Comparison of ENCODE assay signal across 13 cellular contexts in genomic region chr10:75042292-75042974, GRCh38.
DNase-seq lines count a peak whose midpoint lies in the region; ATAC-seq and TF ChIP-seq lines count a peak whose summit lies in the region.
"Had no signal": no experiment of that assay in that cellular context is flagged by ENCODE, and none has a peak within 500 bp of the region (broad histone marks: within the 10 kb centered on the region; RNA-seq: fewer than 3 reads in every experiment).

No MANE protein-coding gene starts in this region.

- H3K36me3 Mint-ChIP-seq in activated CD8-positive, alpha-beta memory T cell treated with anti-CD3 and anti-CD28 coated beads, Interleukin-2, amount 10 ng/mL, durations not matched to agents 7 days and 5 days, result no peaks in the 10 kb centered on the region

- H2AFZ ChIP-seq in SK-N-SH (ENCODE audit: low read depth) (no peak overlapping the region), fibroblast of lung (ENCODE audit: low read length) (no peak overlapping the region)

- H3K4me3 ChIP-seq in SK-N-SH (ENCODE audit: low read depth in 2 of 2, low read length in 1 of 2) (no peak overlapping the region), fibroblast of lung (replicated peaks in 1 of 4; ENCODE audit: control extremely low read depth in 1 of 4, insufficient read depth in 1 of 4, low read depth in 3 of 4, low read length in 4 of 4) (no peak overlapping the region)
- H3K4me3 ChIP-seq: lung, skin epidermis had no signal

- H3K27me3 ChIP-seq in SK-N-SH (ENCODE audit: insufficient read depth), result no peaks in the 10 kb centered on the region
- no peaks in the 10 kb centered on the region for H3K27me3 ChIP-seq in fibroblast of lung (ENCODE audit: control insufficient read depth, insufficient read depth, low read length)
- H3K27me3 ChIP-seq: BE2C had no signal

- POLR2A ChIA-PET in SK-N-SH (lab: Yijun Ruan, JAX), result no interaction called here

- H3K9ac ChIP-seq in SK-N-SH (no peak overlapping the region), fibroblast of lung (ENCODE audit: insufficient read depth, low read length) (no peak overlapping the region)
- H3K9ac ChIP-seq: KMS-11 had no signal

- H4K20me1 ChIP-seq in SK-N-SH (ENCODE audit: insufficient read depth) (no peaks in the 10 kb centered on the region), fibroblast of lung (ENCODE audit: control insufficient read depth, extremely low read depth, insufficient read depth, low read length) (no peaks in the 10 kb centered on the region)

- H3K9me3 Mint-ChIP-seq in activated CD8-positive, alpha-beta memory T cell treated with anti-CD3 and anti-CD28 coated beads, Interleukin-2, amount 10 ng/mL, durations not matched to agents 7 days and 5 days (ENCODE audit: low read depth), result no peaks in the 10 kb centered on the region

- H3K36me3 ChIP-seq in SK-N-SH (replicated peaks in 1 of 2; ENCODE audit: control insufficient read depth in 1 of 2, insufficient read depth in 2 of 2, low read length in 1 of 2) (no peaks in the 10 kb centered on the region), fibroblast of lung (ENCODE audit: control insufficient read depth, insufficient read depth, low read length) (no peaks in the 10 kb centered on the region)
- H3K36me3 ChIP-seq: BE2C had no signal

- peaks cover 0 to 15% of the 10 kb centered on the region in 2 experiments; a peak in 2 of 4 replicates for H3K4me1 ChIP-seq in SK-N-SH (ENCODE audit: control insufficient read depth in 1 of 2, insufficient read depth in 2 of 2, low read depth in 1 of 2, low read length in 1 of 2)
- no peaks in the 10 kb centered on the region for H3K4me1 ChIP-seq in fibroblast of lung (ENCODE audit: control insufficient read depth, extremely low read depth, insufficient read depth, low read length)
- H3K4me1 ChIP-seq: BE2C had no signal

- H3F3A ChIP-seq in SK-N-SH (replicated peaks; ENCODE audit: insufficient read depth), result no peaks in the 10 kb centered on the region

- WGBS in SK-N-SH (ENCODE audit: low lambda C conversion rate), result 100% methylated on average over 1 of the region's 1 CpG

- no peak for TF ChIP-seq RAD21 in SK-N-SH (IDR thresholded peaks at IDR 0.05; ENCODE audit: low read length)

- TF ChIP-seq EP300 in SK-N-SH (IDR thresholded peaks at IDR 0.05; ENCODE audit: borderline replicate concordance in 1 of 2, low read depth in 1 of 2, low read length in 1 of 2), result no peak

- TF ChIP-seq CTCF in SK-N-SH (IDR thresholded peaks at IDR 0.05), result no peak
- no peak for TF ChIP-seq CTCF in fibroblast of lung (conservative IDR thresholded peaks at IDR 0.05 in 1 of 2, IDR thresholded peaks at IDR 0.05 in 1 of 2; ENCODE audit: low read depth in 1 of 2, low read length in 2 of 2)

- H3K4me1 Mint-ChIP-seq in activated CD8-positive, alpha-beta memory T cell treated with anti-CD3 and anti-CD28 coated beads, Interleukin-2, amount 10 ng/mL, durations not matched to agents 7 days and 5 days, result peaks cover 21% of the 10 kb centered on the region

- no peak overlapping the region for H3K27ac Mint-ChIP-seq in activated CD8-positive, alpha-beta memory T cell treated with anti-CD3 and anti-CD28 coated beads, Interleukin-2, amount 10 ng/mL, durations not matched to agents 7 days and 5 days

- peak; percentile 55 for DNase-seq in activated CD8-positive, alpha-beta memory T cell treated with anti-CD3 and anti-CD28 coated beads for 24 hours
- no peak for DNase-seq in activated CD8-positive, alpha-beta memory T cell treated with anti-CD3 and anti-CD28 coated beads, Interleukin-2, amount 10 ng/mL, durations not matched to agents 7 days and 5 days
- DNase-seq in SK-N-SH, result no peak
- peak; percentile 46 to 73 for DNase-seq in fibroblast of lung (ENCODE audit: low read depth in 2 of 2)
- no peak for DNase-seq in stimulated activated naive CD8-positive, alpha-beta T cell treated with anti-CD3 and anti-CD28 coated beads, Interleukin-15, Interleukin-2, amounts not matched to agents 100 U/mL and 50 U/mL, for 24 hours
- no peak for DNase-seq in DMS153 (lab: John Stamatoyannopoulos, UW)
- no peak for DNase-seq in SHP77 (lab: John Stamatoyannopoulos, UW)
- no peak for DNase-seq in LoVo (ENCODE audit: low spot score)
- DNase-seq: anterior cingulate cortex, BE2C had no signal

- H3K79me2 ChIP-seq in SK-N-SH (ENCODE audit: insufficient read depth) (no peaks in the 10 kb centered on the region), fibroblast of lung (ENCODE audit: control insufficient read depth, insufficient read depth, low read length) (no peaks in the 10 kb centered on the region)

- CTCF ChIA-PET in activated CD8-positive, alpha-beta memory T cell treated with anti-CD3 and anti-CD28 coated beads, Interleukin-2, amount 10 ng/mL, durations not matched to agents 7 days and 5 days (lab: Charles Lee), result interaction anchor here (0.9 to 1.2 kb wide), 2 partner anchors 193 to 799 kb away, joined by 3 to 4 read pairs; partner anchors contain the start of gene COMTD1
- CTCF ChIA-PET in SK-N-SH (lab: Yijun Ruan, JAX), result interaction anchor here (0.7 to 1.4 kb wide), 3 partner anchors 15 to 799 kb away, joined by 3 read pairs; no protein-coding TSS in a partner anchor

- no peaks in the 10 kb centered on the region for H3K9me2 ChIP-seq in SK-N-SH

- H3K27me3 Mint-ChIP-seq in activated CD8-positive, alpha-beta memory T cell treated with anti-CD3 and anti-CD28 coated beads, Interleukin-2, amount 10 ng/mL, durations not matched to agents 7 days and 5 days, result peaks cover 2% of the 10 kb centered on the region

- no peak overlapping the region for H3K4me3 Mint-ChIP-seq in activated CD8-positive, alpha-beta memory T cell treated with anti-CD3 and anti-CD28 coated beads, Interleukin-2, amount 10 ng/mL, durations not matched to agents 7 days and 5 days

- H3K4me2 ChIP-seq in SK-N-SH, result no peak overlapping the region
- H3K4me2 ChIP-seq in fibroblast of lung (ENCODE audit: extremely low read depth, insufficient read depth, low read length), result no peak overlapping the region
- H3K4me2 ChIP-seq: KMS-11 had no signal

- H3K27ac ChIP-seq in SK-N-SH (ENCODE audit: low read depth in 2 of 2, low read length in 1 of 2) (peak overlapping the region; percentile 44 to 68), fibroblast of lung (ENCODE audit: insufficient read depth, low read length) (peak overlapping the region; percentile 22)
- H3K27ac ChIP-seq: KMS-11 had no signal

- no peaks in the 10 kb centered on the region for H3K9me3 ChIP-seq in SK-N-SH
- H3K9me3 ChIP-seq in fibroblast of lung (ENCODE audit: control insufficient read depth, insufficient read depth, low read depth, low read length), result no peaks in the 10 kb centered on the region
- H3K9me3 ChIP-seq: BE2C had no signal

- ATAC-seq in activated CD8-positive, alpha-beta memory T cell treated with anti-CD3 and anti-CD28 coated beads, Interleukin-2, amount 10 ng/mL, durations not matched to agents 7 days and 5 days, result no peak
- ATAC-seq in stimulated activated naive CD8-positive, alpha-beta T cell treated with anti-CD3 and anti-CD28 coated beads, Interleukin-15, Interleukin-2, amounts not matched to agents 100 U/mL and 50 U/mL, for 24 hours, result peak; percentile 69

TF ChIP-seq in SK-N-SH, 30 proteins besides CTCF, POLR2A, EP300 and RAD21 (continues in another document):
- TF ChIP-seq EZH2phosphoT487 (IDR thresholded peaks at IDR 0.05; ENCODE audit: borderline replicate concordance, low read depth), result no peak
- no peak for TF ChIP-seq FOXM1 (IDR thresholded peaks at IDR 0.05; ENCODE audit: low read depth)
- TF ChIP-seq PBX3 (IDR thresholded peaks at IDR 0.05), result peak; percentile 40; the same call in 1 of the 2 replicates
- peak; percentile 32 for TF ChIP-seq JUND (IDR thresholded peaks at IDR 0.05)
- 0 out of 2 replicates have a peak, but pooled peaks have one; percentile 29 for TF ChIP-seq NFIC (IDR thresholded peaks at IDR 0.05; ENCODE audit: borderline replicate concordance)
- peak; percentile 52; the same call in 1 of the 2 replicates for TF ChIP-seq FOSL2 (IDR thresholded peaks at IDR 0.05; ENCODE audit: borderline replicate concordance, low read depth)
- TF ChIP-seq TEAD4 (IDR thresholded peaks at IDR 0.05; ENCODE audit: borderline replicate concordance, insufficient read depth), result no peak
- TF ChIP-seq ZBTB33 (IDR thresholded peaks at IDR 0.05; ENCODE audit: borderline replicate concordance, low read depth), result no peak

Comparison
In these comparisons a context has a peak if more than half of its experiments do, and no peak if none do; other contexts are left out.
1. DNase-seq: peak in activated CD8-positive, alpha-beta memory T cell treated with anti-CD3 and anti-CD28 coated beads for 24 hours (single experiment) and fibroblast of lung (2 of 2); none in activated CD8-positive, alpha-beta memory T cell treated with anti-CD3 and anti-CD28 coated beads, Interleukin-2, amount 10 ng/mL, durations not matched to agents 7 days and 5 days (single experiment), SK-N-SH (single experiment), stimulated activated naive CD8-positive, alpha-beta T cell treated with anti-CD3 and anti-CD28 coated beads, Interleukin-15, Interleukin-2, amounts not matched to agents 100 U/mL and 50 U/mL, for 24 hours (single experiment), DMS153 (single experiment), SHP77 (0 of 2) and LoVo (single experiment).